14 cellular contexts compared by ENCODE assay signal in the genomic region with DNA sequence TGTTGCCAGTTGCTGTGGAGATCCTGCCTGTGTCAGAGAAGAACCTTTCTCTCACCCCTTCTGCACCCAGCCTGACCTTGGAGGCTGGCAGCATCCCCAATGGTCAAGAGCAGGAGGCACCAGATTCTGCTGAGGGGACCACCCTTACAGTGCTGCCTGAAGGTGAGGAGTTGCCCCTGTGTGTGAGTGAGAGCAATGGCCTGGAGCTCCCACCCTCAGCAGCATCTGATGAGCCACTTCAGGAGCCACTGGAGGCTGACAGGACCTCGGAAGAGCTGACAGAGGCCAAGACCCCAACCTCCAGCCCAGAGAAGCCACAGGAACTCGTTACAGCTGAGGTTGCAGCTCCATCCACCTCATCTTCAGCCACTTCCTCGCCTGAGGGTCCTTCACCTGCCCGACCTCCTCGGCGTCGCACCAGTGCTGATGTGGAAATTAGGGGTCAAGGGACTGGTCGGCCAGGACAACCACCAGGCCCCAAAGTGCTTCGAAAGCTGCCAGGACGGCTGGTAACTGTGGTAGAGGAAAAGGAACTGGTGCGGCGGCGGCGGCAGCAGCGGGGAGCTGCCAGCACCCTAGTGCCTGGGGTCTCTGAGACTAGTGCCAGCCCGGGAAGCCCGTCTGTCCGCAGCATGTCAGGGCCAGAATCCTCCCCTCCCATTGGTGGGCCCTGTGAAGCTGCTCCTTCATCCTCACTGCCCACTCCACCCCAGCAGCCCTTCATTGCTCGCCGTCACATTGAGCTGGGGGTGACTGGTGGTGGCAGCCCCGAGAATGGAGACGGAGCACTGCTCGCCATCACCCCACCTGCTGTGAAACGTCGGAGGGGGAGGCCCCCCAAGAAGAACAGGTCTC.
"Had no signal": no experiment of that assay in that cellular context is flagged by ENCODE, and none has a peak within 500 bp of the region (broad histone marks: within the 10 kb centered on the region; RNA-seq: fewer than 3 reads in every experiment).

No MANE protein-coding gene starts in this region.

- H3K9me3 Mint-ChIP-seq: activated B cell treated with CpG ODN at 0.5 μM for 24 hours; activated CD4-positive, alpha-beta T cell treated with anti-CD3 and anti-CD28 coated beads, Interleukin-2, amount 10 ng/mL, durations not matched to agents 7 days and 5 days; activated T-helper 2 cell treated with anti-CD3 and anti-CD28 coated beads, Interferon-gamma antibody, Interleukin-2, Interleukin-4, amounts not matched to agents 10 μg/mL and 5 μg/mL and 100 μg/mL, durations not matched to agents 14 hours and 24 hours and 36 hours; naive B cell; T-helper 1 cell treated with Interleukin-12 subunit alpha and Interleukin-12 subunit beta and Interleukin-4 antibody, amounts not matched to agents 30 μg/mL and 1 μg/mL, for 36 hours had no signal

- H3K4me3 Mint-ChIP-seq: activated B cell treated with CpG ODN at 0.5 μM for 24 hours; activated CD4-positive, alpha-beta T cell treated with anti-CD3 and anti-CD28 coated beads, Interleukin-2, amount 10 ng/mL, durations not matched to agents 7 days and 5 days; T-helper 1 cell treated with Interleukin-12 subunit alpha and Interleukin-12 subunit beta and Interleukin-4 antibody, amounts not matched to agents 30 μg/mL and 1 μg/mL, for 36 hours had no signal

- H3K27ac ChIP-seq: brain microvascular endothelial cell, ovary, thoracic aorta had no signal

- ATAC-seq: esophagus mucosa, left colon had no signal

- H3K27me3 ChIP-seq: brain microvascular endothelial cell, ovary had no signal

- DNase-seq: activated B cell treated with CpG ODN at 0.5 μM for 24 hours; activated CD4-positive, alpha-beta T cell treated with anti-CD3 and anti-CD28 coated beads, Interleukin-2, amount 10 ng/mL, durations not matched to agents 7 days and 5 days; anterior cingulate cortex; brain microvascular endothelial cell; naive B cell; stimulated activated CD4-positive, alpha-beta T cell treated with anti-CD3 and anti-CD28 coated beads, Interleukin-1b, Interleukin-23, amount 100 ng/mL, for 48 hours had no signal

- H3K27me3 Mint-ChIP-seq: activated B cell treated with CpG ODN at 0.5 μM for 24 hours; activated CD4-positive, alpha-beta T cell treated with anti-CD3 and anti-CD28 coated beads, Interleukin-2, amount 10 ng/mL, durations not matched to agents 7 days and 5 days; naive B cell had no signal

- H3K4me3 ChIP-seq: lung, ovary, thoracic aorta had no signal

- H3K9me3 ChIP-seq: ovary, thoracic aorta had no signal

- FAIRE-seq: islet of Langerhans had no signal

- H3K4me1 Mint-ChIP-seq: activated B cell treated with CpG ODN at 0.5 μM for 24 hours had no signal

- H3K27ac Mint-ChIP-seq: activated B cell treated with CpG ODN at 0.5 μM for 24 hours; activated CD4-positive, alpha-beta T cell treated with anti-CD3 and anti-CD28 coated beads, Interleukin-2, amount 10 ng/mL, durations not matched to agents 7 days and 5 days; activated T-helper 2 cell treated with anti-CD3 and anti-CD28 coated beads, Interferon-gamma antibody, Interleukin-2, Interleukin-4, amounts not matched to agents 10 μg/mL and 5 μg/mL and 100 μg/mL, durations not matched to agents 14 hours and 24 hours and 36 hours had no signal

- H3K36me3 ChIP-seq: ovary had no signal
